ENCODE assay signal across 18 cellular contexts in genomic region chr15:22240403-22240802, GRCh38.
"Had no signal": no experiment of that assay in that cellular context is flagged by ENCODE, and none has a peak within 500 bp of the region (broad histone marks: within the 10 kb centered on the region; RNA-seq: fewer than 3 reads in every experiment).

No MANE protein-coding gene starts in this region.

- H3K9ac ChIP-seq: parathyroid adenoma had no signal

- H3K4me3 ChIP-seq: left ventricle myocardium inferior, psoas muscle, right atrium auricular region, right lobe of liver, smooth muscle cell, tibial nerve, uterus had no signal

- ATAC-seq: naive thymus-derived CD8-positive, alpha-beta T cell; psoas muscle had no signal

- H2AFZ ChIP-seq: parathyroid adenoma had no signal

- H3K27ac ChIP-seq: left ventricle myocardium inferior, parathyroid adenoma, psoas muscle, right atrium auricular region, right lobe of liver, tibial nerve, uterus had no signal

- DNase-seq: islet precursor cell; left ventricle myocardium inferior; naive thymus-derived CD8-positive, alpha-beta T cell; nucleus accumbens; psoas muscle; right lobe of liver; stimulated activated CD4-positive, alpha-beta T cell treated with anti-CD3 and anti-CD28 coated beads, Interleukin-1b, Interleukin-23, amount 100 ng/mL, for 48 hours; stimulated activated CD4-positive, alpha-beta T cell treated with anti-CD3 and anti-CD28 coated beads, Interleukin-2, amount 100 ng/mL, for 48 hours; stimulated activated CD4-positive, alpha-beta T cell treated with anti-CD3 and anti-CD28 coated beads, Interleukin-4, amount 100 ng/mL, for 4 hours; stimulated activated CD8-positive, alpha-beta memory T cell treated with anti-CD3 and anti-CD28 coated beads, Interleukin-4, amount 100 ng/mL, for 48 hours; stimulated activated naive CD4-positive, alpha-beta T cell treated with Interleukin-2 at 50 U/mL for 16 hours; stimulated activated naive CD8-positive, alpha-beta T cell treated with anti-CD3 and anti-CD28 coated beads, Interleukin-15, amount 100 ng/mL, for 72 hours; substantia nigra; uterus had no signal

- H3K4me1 ChIP-seq: left ventricle myocardium inferior, parathyroid adenoma, psoas muscle, right atrium auricular region, right lobe of liver, tibial nerve, uterus had no signal

- H3K9me3 ChIP-seq: left ventricle myocardium inferior, psoas muscle, right atrium auricular region, right lobe of liver, tibial nerve, uterus had no signal

- H3K4me2 ChIP-seq: smooth muscle cell had no signal

- H3K36me3 ChIP-seq: left ventricle myocardium inferior, right atrium auricular region, right lobe of liver, tibial nerve, uterus had no signal

- H3K27me3 ChIP-seq: right atrium auricular region, right lobe of liver, tibial nerve, uterus had no signal

- H3K79me2 ChIP-seq: parathyroid adenoma had no signal
